Comparison of ENCODE assay signal across 8 cellular contexts in genomic region chr9:124852829-124853531, GRCh38. TPM values are rescaled to one million over a fixed set of nuclear protein-coding genes. Genes with fewer than 3 reads are reported as not detected.
DNase-seq lines count a peak whose midpoint lies in the region; ATAC-seq and TF ChIP-seq lines count a peak whose summit lies in the region.

Gene WDR38 (plus strand): TSS chr9:124853460. CDS start chr9:124853532, 72 bp downstream.

- ATAC-seq in HG02588 (IDR thresholded peaks at IDR 0.05; ENCODE audit: unreplicated experiment): peak; percentile 81

- intact Hi-C loops in breast epithelium (cut with DNase I; ENCODE audit: low total_unique reads): loop anchor here (2.0 kb wide), 1 partner anchor 80 kb away; no protein-coding TSS in a partner anchor

- POLR2A ChIA-PET in GM10248 (lab: Yijun Ruan, JAX): interaction anchor here (0.5 to 0.8 kb wide), 3 partner anchors 9 to 290 kb away, joined by 3 to 4 read pairs (median 4); partner anchors contain the start of genes ARPC5L, RPL35 and SCAI

- no peaks in the 10 kb centered on the region for H3K27me3 ChIP-seq in breast epithelium

- peak within 1 kb of the TSS; percentile 42 to 66 (median 51) for H3K4me3 ChIP-seq in breast epithelium
- peak within 1 kb of the TSS; percentile 28 to 44 (median 35) for H3K4me3 ChIP-seq in skin epidermis

- H3K27ac ChIP-seq in VCaP (peak within 1 kb of the TSS; percentile 40; the same call in 1 of the 2 replicates), breast epithelium (peak within 1 kb of the TSS; percentile 22 to 67), skin epidermis (peak within 1 kb of the TSS in 12 of 21 experiments; percentile 5 to 70 (median 26))

- TF ChIP-seq CTCF in GM10248 (IDR thresholded peaks at IDR 0.05; ENCODE audit: control extremely low read depth, extremely low read depth, low read depth, missing control alignments) (peak; percentile 97), VCaP (conservative IDR thresholded peaks at IDR 0.05) (peak; percentile 100), breast epithelium (IDR thresholded peaks at IDR 0.05) (peak; percentile 94 to 100 (median 97))

- H3K4me1 ChIP-seq in breast epithelium: peaks cover 0 to 7% of the 10 kb centered on the region in 2 donors

- TF ChIP-seq POLR2A in breast epithelium (IDR thresholded peaks at IDR 0.05): no peak

- no peaks in the 10 kb centered on the region for H3K9me3 ChIP-seq in breast epithelium

- CTCF ChIA-PET in GM10248 (lab: Yijun Ruan, JAX): interaction anchor here (0.6 to 26.0 kb wide), 55 partner anchors 13 to 522 kb away, joined by 3 to 814 read pairs (median 4); partner anchors contain the start of genes ARPC5L, NR6A1, OLFML2A and RPL35

- H3K36me3 ChIP-seq in breast epithelium: peaks cover 3% of the 10 kb centered on the region

- DNase-seq in GM10248 (ENCODE audit: extremely low spot score) (peak; percentile 89), NCI-H2029 (lab: John Stamatoyannopoulos, UW) (peak; percentile 61), breast epithelium (ENCODE audit: low spot score in 2 of 2) (peak; percentile 65 to 69), iPS-NIHi11 (ENCODE audit: low spot score) (peak; percentile 92), NCI-H446 treated with DMSO at 0.1 percent for 48 hours (lab: John Stamatoyannopoulos, UW) (no peak)

RNA-seq across cellular contexts. Expression of gene WDR38, which starts in this region (rescaled TPM):
- total RNA-seq in breast epithelium: under 1 TPM in 1 of 3 donors, not detected in 2; 0.33 TPM

Comparison
In these comparisons a context has a peak if more than half of its experiments do, and no peak if none do; other contexts are left out.
1. Peak in DNase-seq, H3K4me3 ChIP-seq and H3K27ac ChIP-seq in breast epithelium; RNA of the gene not detected or under 1 TPM.